9 cellular contexts compared by ENCODE assay signal in the genomic region with DNA sequence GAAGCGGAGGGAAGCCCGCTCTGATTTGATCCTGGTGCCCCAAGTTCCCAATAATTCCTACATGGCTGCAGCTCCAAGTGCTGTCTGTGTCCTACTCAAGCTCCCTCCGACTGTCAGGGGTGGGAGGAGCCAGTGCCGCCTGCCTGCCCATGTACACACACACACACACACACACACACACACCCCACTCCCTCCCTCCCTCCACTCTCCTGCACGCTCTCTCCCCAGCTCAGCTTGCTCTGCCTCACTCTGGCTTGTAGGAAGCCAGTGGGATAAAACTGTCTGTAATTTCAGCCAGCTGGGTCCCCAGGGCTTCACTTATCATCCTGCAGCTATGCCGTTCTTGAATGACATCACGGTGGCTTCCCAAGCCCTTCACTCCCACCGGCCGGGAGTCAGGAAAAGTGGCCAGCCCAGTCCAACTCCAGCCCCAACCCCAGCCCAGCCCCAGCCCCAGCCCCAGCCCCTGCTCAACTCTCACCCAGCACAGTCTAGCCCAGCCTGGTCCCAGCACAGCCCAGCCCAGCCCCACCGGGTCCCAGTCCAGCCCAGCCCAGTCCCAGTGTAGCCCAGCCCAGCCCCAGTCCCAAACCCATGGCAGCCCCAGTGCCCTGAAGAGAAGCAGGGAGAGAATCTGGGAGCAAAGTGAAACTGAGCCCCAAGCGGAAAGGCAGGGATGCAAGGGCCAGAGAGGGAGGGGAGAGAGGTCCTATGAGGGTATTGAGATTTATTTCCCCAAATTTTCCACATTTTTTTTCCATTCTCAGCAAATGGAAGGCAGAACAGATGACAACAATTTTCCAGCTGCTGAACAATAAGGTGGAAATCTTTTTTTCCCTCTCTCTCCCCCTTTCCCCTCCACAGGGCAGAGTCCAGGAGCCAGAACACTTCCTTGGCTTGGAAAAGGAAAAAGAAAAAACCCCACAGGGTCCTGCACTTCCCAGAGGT.
DNase-seq lines count a peak whose midpoint lies in the region; ATAC-seq, FAIRE-seq and TF ChIP-seq lines count a peak whose summit lies in the region.
"Had no signal": no experiment of that assay in that cellular context is flagged by ENCODE, and none has a peak within 500 bp of the region (broad histone marks: within the 10 kb centered on the region; RNA-seq: fewer than 3 reads in every experiment).

No MANE protein-coding gene starts in this region.

- in situ Hi-C loops in astrocyte of the cerebellum (cut with HindIII; ENCODE audit: low sequenced_read_pairs): no loop called here

- ATAC-seq in GM19455 (IDR thresholded peaks at IDR 0.05; ENCODE audit: unreplicated experiment) (no peak), HG03045 (IDR thresholded peaks at IDR 0.05; ENCODE audit: unreplicated experiment) (no peak), HG02588 (IDR thresholded peaks at IDR 0.05; ENCODE audit: unreplicated experiment) (no peak)

- CTCF ChIA-PET in HEK293 (lab: Yijun Ruan, JAX): interaction anchor here (0.7 to 1.5 kb wide), 4 partner anchors 9 to 135 kb away, joined by 3 to 7 read pairs (median 5); no protein-coding TSS in a partner anchor

- H3K27ac ChIP-seq in HEK293 (ENCODE audit: extremely low read depth, low read depth, low read length): no peak overlapping the region
- H3K27ac ChIP-seq in small intestine (ENCODE audit: low read depth in 1 of 2, low read length in 1 of 2): peak overlapping the region in 1 of 2 donors; percentile 28

- FAIRE-seq in small intestine (lab: Jason Lieb, UNC): no peak
- FAIRE-seq: endometrium had no signal

- peak; percentile 48 for DNase-seq in astrocyte of the cerebellum (ENCODE audit: low read depth)
- DNase-seq in iris pigment epithelial cell (ENCODE audit: low read depth): peak; percentile 83
- DNase-seq in small intestine: peak; percentile 2
- no peak for DNase-seq in activated effector memory CD4-positive, alpha-beta T cell treated with anti-CD3 and anti-CD28 coated beads, Interleukin-2, amount 50 U/mL, for 16 hours

- POLR2A ChIA-PET in HEK293 (lab: Yijun Ruan, JAX): no interaction called here

- H3K9me3 ChIP-seq in HEK293 (ENCODE audit: control insufficient read depth, insufficient read depth, low read depth, low read length) (no peaks in the 10 kb centered on the region), small intestine (ENCODE audit: control insufficient read depth, low read depth) (no peaks in the 10 kb centered on the region)

- H3K36me3 ChIP-seq in HEK293 (ENCODE audit: control insufficient read depth in 2 of 2, insufficient read depth in 1 of 2, low read length in 2 of 2) (no peaks in the 10 kb centered on the region), small intestine (ENCODE audit: control insufficient read depth in 2 of 2, insufficient read depth in 2 of 2, low read length in 2 of 2) (no peaks in the 10 kb centered on the region)

- H3K27me3 ChIP-seq in small intestine (ENCODE audit: control insufficient read depth in 2 of 2, insufficient read depth in 2 of 2, low read length in 2 of 2): no peaks in the 10 kb centered on the region

- TF ChIP-seq CTCF in HEK293 (tag by site-specific recombination; IDR thresholded peaks at IDR 0.05): no peak
- no peak for TF ChIP-seq CTCF in astrocyte of the cerebellum (IDR thresholded peaks at IDR 0.05; ENCODE audit: low read depth, low read length, missing control alignments)

- WGBS in small intestine, 3 donors: 25 to 36% (median 33%) methylated on average over 9 to 11 of the region's 11 CpGs

- no peak overlapping the region for H3K4me3 ChIP-seq in HEK293 (ENCODE audit: low read depth, low read length)
- H3K4me3 ChIP-seq in astrocyte of the cerebellum (ENCODE audit: low read depth, low read length): no peak overlapping the region
- H3K4me3 ChIP-seq in small intestine (ENCODE audit: low read depth in 1 of 2, low read length in 2 of 2): no peak overlapping the region

- H3K4me1 ChIP-seq in HEK293 (ENCODE audit: control insufficient read depth, insufficient read depth, low read length): no peaks in the 10 kb centered on the region
- H3K4me1 ChIP-seq in small intestine (ENCODE audit: control insufficient read depth in 2 of 2, insufficient read depth in 1 of 2, low read depth in 1 of 2, low read length in 1 of 2): no peaks in the 10 kb centered on the region

TF ChIP-seq in HEK293, 187 proteins besides CTCF, POLR2A, EP300 and RAD21 (continues in another document):
- TF ChIP-seq, protein P1, sequence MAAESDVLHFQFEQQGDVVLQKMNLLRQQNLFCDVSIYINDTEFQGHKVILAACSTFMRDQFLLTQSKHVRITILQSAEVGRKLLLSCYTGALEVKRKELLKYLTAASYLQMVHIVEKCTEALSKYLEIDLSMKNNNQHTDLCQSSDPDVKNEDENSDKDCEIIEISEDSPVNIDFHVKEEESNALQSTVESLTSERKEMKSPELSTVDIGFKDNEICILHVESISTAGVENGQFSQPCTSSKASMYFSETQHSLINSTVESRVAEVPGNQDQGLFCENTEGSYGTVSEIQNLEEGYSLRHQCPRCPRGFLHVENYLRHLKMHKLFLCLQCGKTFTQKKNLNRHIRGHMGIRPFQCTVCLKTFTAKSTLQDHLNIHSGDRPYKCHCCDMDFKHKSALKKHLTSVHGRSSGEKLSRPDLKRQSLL (tag by site-specific recombination; IDR thresholded peaks at IDR 0.05): no peak
- TF ChIP-seq ZFP69B (tag by site-specific recombination; IDR thresholded peaks at IDR 0.05) (peak; percentile 39; the same call in 1 of the 2 replicates), ZNF629 (tag by site-specific recombination; IDR thresholded peaks at IDR 0.05) (peak; percentile 62), ZNF600 (tag by site-specific recombination; IDR thresholded peaks at IDR 0.05) (peak; percentile 69; the same call in 1 of the 2 replicates), ZSCAN16 (tag by site-specific recombination; IDR thresholded peaks at IDR 0.05) (no peak), ZFHX2 (tag by site-specific recombination; conservative IDR thresholded peaks at IDR 0.05) (peak; percentile 79), EGR2 (tag by site-specific recombination; IDR thresholded peaks at IDR 0.05; ENCODE audit: low read depth) (peak; percentile 77), ZBTB17 (tag by site-specific recombination; IDR thresholded peaks at IDR 0.05) (peak; percentile 70), TRIM28 (IDR thresholded peaks at IDR 0.05; ENCODE audit: borderline replicate concordance, low read length) (0 out of 2 replicates have a peak, but pooled peaks have one; percentile 23), ZNF664 (tag by site-specific recombination; IDR thresholded peaks at IDR 0.05) (no peak), ZIC2 (tag by site-specific recombination; IDR thresholded peaks at IDR 0.05) (peak; percentile 67)
- TF ChIP-seq, protein P2, sequence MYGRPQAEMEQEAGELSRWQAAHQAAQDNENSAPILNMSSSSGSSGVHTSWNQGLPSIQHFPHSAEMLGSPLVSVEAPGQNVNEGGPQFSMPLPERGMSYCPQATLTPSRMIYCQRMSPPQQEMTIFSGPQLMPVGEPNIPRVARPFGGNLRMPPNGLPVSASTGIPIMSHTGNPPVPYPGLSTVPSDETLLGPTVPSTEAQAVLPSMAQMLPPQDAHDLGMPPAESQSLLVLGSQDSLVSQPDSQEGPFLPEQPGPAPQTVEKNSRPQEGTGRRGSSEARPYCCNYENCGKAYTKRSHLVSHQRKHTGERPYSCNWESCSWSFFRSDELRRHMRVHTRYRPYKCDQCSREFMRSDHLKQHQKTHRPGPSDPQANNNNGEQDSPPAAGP (tag by site-specific recombination; IDR thresholded peaks at IDR 0.05): peak; percentile 66; the same call in 1 of the 2 replicates
- TF ChIP-seq, protein P3, sequence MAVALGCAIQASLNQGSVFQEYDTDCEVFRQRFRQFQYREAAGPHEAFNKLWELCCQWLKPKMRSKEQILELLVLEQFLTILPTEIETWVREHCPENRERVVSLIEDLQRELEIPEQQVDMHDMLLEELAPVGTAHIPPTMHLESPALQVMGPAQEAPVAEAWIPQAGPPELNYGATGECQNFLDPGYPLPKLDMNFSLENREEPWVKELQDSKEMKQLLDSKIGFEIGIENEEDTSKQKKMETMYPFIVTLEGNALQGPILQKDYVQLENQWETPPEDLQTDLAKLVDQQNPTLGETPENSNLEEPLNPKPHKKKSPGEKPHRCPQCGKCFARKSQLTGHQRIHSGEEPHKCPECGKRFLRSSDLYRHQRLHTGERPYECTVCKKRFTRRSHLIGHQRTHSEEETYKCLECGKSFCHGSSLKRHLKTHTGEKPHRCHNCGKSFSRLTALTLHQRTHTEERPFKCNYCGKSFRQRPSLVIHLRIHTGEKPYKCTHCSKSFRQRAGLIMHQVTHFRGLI (tag by site-specific recombination; IDR thresholded peaks at IDR 0.05): peak; percentile 24; the same call in 1 of the 2 replicates
- TF ChIP-seq, protein P4, sequence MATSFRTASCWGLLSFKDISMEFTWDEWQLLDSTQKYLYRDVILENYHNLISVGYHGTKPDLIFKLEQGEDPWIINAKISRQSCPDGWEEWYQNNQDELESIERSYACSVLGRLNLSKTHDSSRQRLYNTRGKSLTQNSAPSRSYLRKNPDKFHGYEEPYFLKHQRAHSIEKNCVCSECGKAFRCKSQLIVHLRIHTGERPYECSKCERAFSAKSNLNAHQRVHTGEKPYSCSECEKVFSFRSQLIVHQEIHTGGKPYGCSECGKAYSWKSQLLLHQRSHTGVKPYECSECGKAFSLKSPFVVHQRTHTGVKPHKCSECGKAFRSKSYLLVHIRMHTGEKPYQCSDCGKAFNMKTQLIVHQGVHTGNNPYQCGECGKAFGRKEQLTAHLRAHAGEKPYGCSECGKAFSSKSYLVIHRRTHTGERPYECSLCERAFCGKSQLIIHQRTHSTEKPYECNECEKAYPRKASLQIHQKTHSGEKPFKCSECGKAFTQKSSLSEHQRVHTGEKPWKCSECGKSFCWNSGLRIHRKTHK (tag by site-specific recombination; IDR thresholded peaks at IDR 0.05): no peak
- TF ChIP-seq, protein P5, sequence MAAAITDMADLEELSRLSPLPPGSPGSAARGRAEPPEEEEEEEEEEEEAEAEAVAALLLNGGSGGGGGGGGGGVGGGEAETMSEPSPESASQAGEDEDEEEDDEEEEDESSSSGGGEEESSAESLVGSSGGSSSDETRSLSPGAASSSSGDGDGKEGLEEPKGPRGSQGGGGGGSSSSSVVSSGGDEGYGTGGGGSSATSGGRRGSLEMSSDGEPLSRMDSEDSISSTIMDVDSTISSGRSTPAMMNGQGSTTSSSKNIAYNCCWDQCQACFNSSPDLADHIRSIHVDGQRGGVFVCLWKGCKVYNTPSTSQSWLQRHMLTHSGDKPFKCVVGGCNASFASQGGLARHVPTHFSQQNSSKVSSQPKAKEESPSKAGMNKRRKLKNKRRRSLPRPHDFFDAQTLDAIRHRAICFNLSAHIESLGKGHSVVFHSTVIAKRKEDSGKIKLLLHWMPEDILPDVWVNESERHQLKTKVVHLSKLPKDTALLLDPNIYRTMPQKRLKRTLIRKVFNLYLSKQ (tag by site-specific recombination; IDR thresholded peaks at IDR 0.05; ENCODE audit: borderline replicate concordance): no peak
